In the genomic region with DNA sequence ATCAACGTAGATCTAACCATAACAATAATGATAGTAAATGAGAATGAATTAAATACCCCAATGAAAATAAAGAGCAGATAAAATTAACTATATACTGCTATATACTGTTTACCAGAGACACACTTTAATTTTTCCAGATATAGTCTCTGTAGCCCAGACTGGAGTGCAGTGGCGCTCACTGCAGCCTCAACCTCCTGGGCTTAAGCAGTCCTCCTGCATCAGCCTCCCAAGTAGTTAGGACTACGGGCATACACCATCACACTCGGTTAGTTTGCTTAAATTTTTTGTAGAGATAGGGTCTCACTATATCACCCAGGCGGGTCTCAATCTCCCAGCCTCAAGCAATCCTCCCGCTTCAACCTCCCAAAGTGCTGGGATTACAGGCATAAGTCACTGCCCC, we compare ENCODE assay signal across 16 cellular contexts.
"Had no signal": no experiment of that assay in that cellular context is flagged by ENCODE, and none has a peak within 500 bp of the region (broad histone marks: within the 10 kb centered on the region; RNA-seq: fewer than 3 reads in every experiment).

No MANE protein-coding gene starts in this region.

- DNase-seq: activated effector memory CD4-positive, alpha-beta T cell treated with Interleukin-2 at 50 U/mL for 16 hours; activated naive CD4-positive, alpha-beta T cell treated with anti-CD3 and anti-CD28 coated beads, Interleukin-2, amount 50 U/mL, for 16 hours; amniotic stem cell; central memory CD4-positive, alpha-beta T cell; colonic mucosa; esophagus squamous epithelium; glutamatergic neuron; right cardiac atrium; stimulated activated CD4-positive, alpha-beta T cell treated with anti-CD3 and anti-CD28 coated beads, Interleukin-4, amount 100 ng/mL, for 4 hours; stimulated activated CD8-positive, alpha-beta memory T cell treated with anti-CD3 and anti-CD28 coated beads, Interleukin-4, amount 100 ng/mL, for 48 hours; stimulated activated naive CD8-positive, alpha-beta T cell treated with anti-CD3 and anti-CD28 coated beads, Interleukin-15, Interleukin-2, amounts not matched to agents 100 U/mL and 50 U/mL, for 24 hours; T-helper 17 cell; upper lobe of left lung; WERI-Rb-1 had no signal

- H3K4me1 ChIP-seq: prostate gland had no signal

- H3K27me3 Mint-ChIP-seq: T-helper 17 cell had no signal

- H3K4me3 ChIP-seq: colonic mucosa, esophagus squamous epithelium, prostate gland, upper lobe of left lung had no signal

- ATAC-seq: right cardiac atrium; stimulated activated naive CD8-positive, alpha-beta T cell treated with anti-CD3 and anti-CD28 coated beads, Interleukin-15, Interleukin-2, amounts not matched to agents 100 U/mL and 50 U/mL, for 24 hours; T-helper 17 cell had no signal

- H3K4me3 Mint-ChIP-seq: neural crest cell, T-helper 17 cell had no signal

- H3K27ac ChIP-seq: colonic mucosa, prostate gland, upper lobe of left lung, WERI-Rb-1 had no signal

- H3K9me3 ChIP-seq: colonic mucosa, esophagus squamous epithelium, prostate gland, upper lobe of left lung had no signal

- H3K27me3 ChIP-seq: colonic mucosa, esophagus squamous epithelium, upper lobe of left lung had no signal

- H3K36me3 ChIP-seq: colonic mucosa, prostate gland, upper lobe of left lung, WERI-Rb-1 had no signal
